8 cellular contexts compared by ENCODE assay signal in the genomic region with DNA sequence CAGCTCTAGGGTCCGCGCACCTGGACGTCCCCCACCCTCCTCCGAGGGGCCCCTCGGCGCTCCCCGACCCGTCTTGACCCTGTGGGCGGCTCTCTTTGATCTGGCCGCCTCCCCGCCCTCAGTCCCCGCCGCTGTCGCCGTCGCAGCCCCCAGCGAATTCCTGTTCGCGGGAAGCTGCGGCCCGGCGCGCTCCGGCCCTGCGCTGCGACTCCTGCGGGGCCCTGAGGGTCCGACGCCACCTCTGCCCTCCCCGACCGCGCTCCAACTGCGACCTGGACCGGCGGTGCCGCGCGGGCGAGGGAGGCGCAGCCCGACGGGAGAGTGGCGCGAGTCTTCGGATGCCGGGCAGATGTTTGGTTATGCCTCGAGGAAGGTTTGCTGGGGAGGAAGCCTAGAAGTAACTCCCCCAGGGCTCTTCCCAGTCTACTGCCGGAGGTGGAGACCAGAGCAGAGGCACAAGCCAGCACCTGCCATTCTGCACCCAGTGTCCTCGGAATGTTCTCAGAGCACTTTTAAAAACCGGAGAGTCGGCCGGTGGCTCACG. TPM values are rescaled to one million over a fixed set of nuclear protein-coding genes. Genes with fewer than 3 reads are reported as not detected.
A peak's percentile ranks its signal among the peaks of the same experiment; 100 is the strongest.
DNase-seq lines count a peak whose midpoint lies in the region; ATAC-seq, FAIRE-seq and TF ChIP-seq lines count a peak whose summit lies in the region.

No MANE protein-coding gene starts in this region.

- H3K36me3 Mint-ChIP-seq in activated CD8-positive, alpha-beta T cell treated with anti-CD3 and anti-CD28 coated beads for 36 hours (ENCODE audit: low read depth): no peaks in the 10 kb centered on the region

- TF ChIP-seq EP300 in A549 (IDR thresholded peaks at IDR 0.05): no peak

- POLR2A ChIA-PET in A549 (lab: Yijun Ruan, JAX): no interaction called here
- POLR2A ChIA-PET in activated CD8-positive, alpha-beta T cell treated with anti-CD3 and anti-CD28 coated beads for 36 hours (lab: Charles Lee): no interaction called here

- CTCF ChIA-PET in A549 (lab: Yijun Ruan, JAX): interaction anchor here (1.2 to 1.7 kb wide), 2 partner anchors 11 to 15 kb away, joined by 3 to 4 read pairs; no protein-coding TSS in a partner anchor
- CTCF ChIA-PET in activated CD8-positive, alpha-beta T cell treated with anti-CD3 and anti-CD28 coated beads for 36 hours (lab: Charles Lee): no interaction called here

- peak overlapping the region; percentile 59 to 75; a peak in 5 of 6 replicates for H3K27ac ChIP-seq in A549

- H3K4me1 Mint-ChIP-seq in activated CD8-positive, alpha-beta T cell treated with anti-CD3 and anti-CD28 coated beads for 36 hours (ENCODE audit: low read depth): peaks cover 6% of the 10 kb centered on the region

- peaks cover 28% of the 10 kb centered on the region for H3K27me3 Mint-ChIP-seq in activated CD8-positive, alpha-beta T cell treated with anti-CD3 and anti-CD28 coated beads for 36 hours

- H3K9me3 Mint-ChIP-seq in activated CD8-positive, alpha-beta T cell treated with anti-CD3 and anti-CD28 coated beads for 36 hours: peaks cover 6% of the 10 kb centered on the region

- no peak for TF ChIP-seq POLR2A in A549 (IDR thresholded peaks at IDR 0.05; ENCODE audit: low read length)
- TF ChIP-seq POLR2A in GM12891 (IDR thresholded peaks at IDR 0.05; ENCODE audit: low read depth, low read length): no peak

- FAIRE-seq in A549 (lab: Jason Lieb, UNC) (no peak), GM12891 (lab: Jason Lieb, UNC) (peak; percentile 70)

- H3K4me3 ChIP-seq in A549: peak overlapping the region; percentile 70
- H3K4me3 ChIP-seq in iPS-11a (ENCODE audit: low read depth, low read length): peak overlapping the region; percentile 50

- no peak overlapping the region for H3K27ac Mint-ChIP-seq in activated CD8-positive, alpha-beta T cell treated with anti-CD3 and anti-CD28 coated beads for 36 hours

- 49% methylated on average over 38 of the region's 53 CpGs for WGBS in A549 (ENCODE audit: missing lambda C conversion rate)

- H3K4me2 ChIP-seq in A549: peak overlapping the region; percentile 100

- peak overlapping the region; percentile 52 for H3K4me3 Mint-ChIP-seq in activated CD8-positive, alpha-beta T cell treated with anti-CD3 and anti-CD28 coated beads for 36 hours

- H3K4me1 ChIP-seq in A549: peaks cover 6% of the 10 kb centered on the region; the same call in 1 of the 3 replicates

- ATAC-seq in A549: peak; percentile 23 to 46; a peak in 5 of 6 replicates
- peak; percentile 18 for ATAC-seq in HG03039 (IDR thresholded peaks at IDR 0.05; ENCODE audit: unreplicated experiment)
- peak; percentile 7 for ATAC-seq in activated CD8-positive, alpha-beta T cell treated with anti-CD3 and anti-CD28 coated beads for 36 hours
- peak; percentile 24 for ATAC-seq in stimulated activated naive CD8-positive, alpha-beta T cell treated with anti-CD3 and anti-CD28 coated beads, Interleukin-15, Interleukin-2, amounts not matched to agents 100 U/mL and 50 U/mL, for 24 hours
- ATAC-seq in GM21447 (IDR thresholded peaks at IDR 0.05; ENCODE audit: unreplicated experiment): no peak

- intact Hi-C loops in activated CD8-positive, alpha-beta T cell treated with anti-CD3 and anti-CD28 coated beads for 36 hours (cut with micrococcal nuclease): no loop called here

- no peak for TF ChIP-seq RAD21 in A549 (conservative IDR thresholded peaks at IDR 0.05 in 1 of 2, IDR thresholded peaks at IDR 0.05 in 1 of 2)

- DNase-seq in A549 (ENCODE audit: low read depth in 1 of 2, low spot score in 1 of 2) (no peak), GM12891 (ENCODE audit: insufficient read length, low spot score) (peak; percentile 53), inferior parietal cortex (ENCODE audit: extremely low spot score) (no peak)
- DNase-seq in activated CD8-positive, alpha-beta T cell treated with anti-CD3 and anti-CD28 coated beads for 36 hours: no peak
- no peak for DNase-seq in stimulated activated naive CD8-positive, alpha-beta T cell treated with anti-CD3 and anti-CD28 coated beads, Interleukin-15, Interleukin-2, amounts not matched to agents 100 U/mL and 50 U/mL, for 24 hours

- TF ChIP-seq CTCF in A549 (IDR thresholded peaks at IDR 0.05): no peak
- TF ChIP-seq CTCF in activated CD8-positive, alpha-beta T cell treated with anti-CD3 and anti-CD28 coated beads for 36 hours (IDR thresholded peaks at IDR 0.05): no peak

- H3K9me3 ChIP-seq in A549: no peaks in the 10 kb centered on the region; the same call in 2 of the 3 replicates

TF ChIP-seq in A549, 52 proteins besides CTCF, POLR2A, EP300 and RAD21 (continues in another document):
- TF ChIP-seq MYC (IDR thresholded peaks at IDR 0.05; ENCODE audit: borderline replicate concordance, low read length): no peak
- no peak for TF ChIP-seq ATOH8 (CRISPR knock-in tag; IDR thresholded peaks at IDR 0.05; ENCODE audit: low read depth)
- TF ChIP-seq POLR2AphosphoS2 (conservative IDR thresholded peaks at IDR 0.05; ENCODE audit: low read length): no peak
- no peak for TF ChIP-seq MAFK (IDR thresholded peaks at IDR 0.05; ENCODE audit: partially characterized antibody)
- TF ChIP-seq NFE2L2 (conservative IDR thresholded peaks at IDR 0.05; ENCODE audit: low read length): no peak
- no peak for TF ChIP-seq KDM5A (IDR thresholded peaks at IDR 0.05)
- TF ChIP-seq ZC3H11A (IDR thresholded peaks at IDR 0.05): no peak

TF ChIP-seq in GM12891, 5 proteins besides CTCF, POLR2A, EP300 and RAD21:
- TF ChIP-seq PAX5 (IDR thresholded peaks at IDR 0.05; ENCODE audit: insufficient read depth, low read length, severe bottlenecking) (no peak), SPI1 (IDR thresholded peaks at IDR 0.05; ENCODE audit: low read depth, low read length) (no peak), TAF1 (IDR thresholded peaks at IDR 0.05; ENCODE audit: low read depth, low read length) (no peak), POU2F2 (IDR thresholded peaks at IDR 0.05; ENCODE audit: low read depth, low read length) (no peak), POLR2AphosphoS5 (IDR thresholded peaks at IDR 0.05; ENCODE audit: low read depth, low read length) (no peak)

RNA-seq across cellular contexts. Expression of gene ISM2, which starts 0.4 kb away (rescaled TPM):
- polyA plus RNA-seq in A549 (2011; rRNA removed) (0.10 and 0.11 TPM in 2 replicates), A549 (2017; fragmentation: RNase III; extraction: RNeasy Plus Mini Kit Qiagen cat#74134 plus additional on column Dnase treatment) (0.21 to 0.31 TPM (median 0.22 TPM) in 3 replicates)
- polyA plus RNA-seq in A549 (2012; cell fraction: cytosol; rRNA removed): 0.11 and 0.21 TPM in 2 replicates
- polyA plus RNA-seq in A549 (2012; cell fraction: nucleus; rRNA removed): 0.40 and 0.43 TPM in 2 replicates
- polyA minus RNA-seq in A549 (2011; rRNA and poly(A)+ RNA removed): 0.50 TPM in 1 of 2 replicates, not detected in the other
- polyA plus RNA-seq in GM12891 (2012; ENCODE audit: low read depth, missing spikeins): 0.27 TPM
- total RNA-seq in activated CD8-positive, alpha-beta T cell treated with anti-CD3 and anti-CD28 coated beads for 36 hours: under 1 TPM; 0.74 to 0.94 TPM

RNA-seq across cellular contexts. Expression of gene AHSA1, which starts 41.2 kb away (rescaled TPM):
- polyA plus RNA-seq in A549 (2011; rRNA removed) (289 and 299 TPM in 2 replicates), A549 (2017; fragmentation: RNase III; extraction: RNeasy Plus Mini Kit Qiagen cat#74134 plus additional on column Dnase treatment) (307 to 334 TPM (median 308 TPM) in 3 replicates)
- polyA plus RNA-seq in A549 (2012; cell fraction: cytosol; rRNA removed): 371 and 423 TPM in 2 replicates
- 148 and 217 TPM in 2 replicates for polyA plus RNA-seq in A549 (2012; cell fraction: nucleus; rRNA removed)
- 166 and 203 TPM in 2 replicates for polyA minus RNA-seq in A549 (2011; rRNA and poly(A)+ RNA removed)
- 98.3 TPM for polyA plus RNA-seq in GM12891 (2012; ENCODE audit: low read depth, missing spikeins)
- 100 to 1,000 TPM; 325 to 339 TPM for total RNA-seq in activated CD8-positive, alpha-beta T cell treated with anti-CD3 and anti-CD28 coated beads for 36 hours

RNA-seq across cellular contexts. Expression of gene VIPAS39, which starts 41.7 kb away (rescaled TPM):
- polyA plus RNA-seq in A549 (2011; rRNA removed) (35.8 and 38.0 TPM in 2 replicates), A549 (2017; fragmentation: RNase III; extraction: RNeasy Plus Mini Kit Qiagen cat#74134 plus additional on column Dnase treatment) (14.9 to 15.3 TPM (median 14.9 TPM) in 3 replicates)
- 10.8 and 12.0 TPM in 2 replicates for polyA plus RNA-seq in A549 (2012; cell fraction: cytosol; rRNA removed)
- polyA plus RNA-seq in A549 (2012; cell fraction: nucleus; rRNA removed): 8.8 and 12.4 TPM in 2 replicates
- polyA minus RNA-seq in A549 (2011; rRNA and poly(A)+ RNA removed): 23.9 and 31.2 TPM in 2 replicates
- polyA plus RNA-seq in GM12891 (2012; ENCODE audit: low read depth, missing spikeins): 18.7 TPM
- 10 to 100 TPM; 13.9 to 16.8 TPM for total RNA-seq in activated CD8-positive, alpha-beta T cell treated with anti-CD3 and anti-CD28 coated beads for 36 hours
